8 cellular contexts compared by ENCODE assay signal in genomic region chr2:42809876-42810125, GRCh38. TPM values are rescaled to one million over a fixed set of nuclear protein-coding genes. Genes with fewer than 3 reads are reported as not detected.
DNase-seq lines count a peak whose midpoint lies in the region; ATAC-seq and TF ChIP-seq lines count a peak whose summit lies in the region.

No MANE protein-coding gene starts in this region.

- H3K4me1 ChIP-seq in fibroblast of lung (ENCODE audit: control insufficient read depth, extremely low read depth, insufficient read depth, low read length) = peaks cover 4% of the 10 kb centered on the region

- DNase-seq in Calu3 = peak; percentile 89
- DNase-seq in WTC11 (ENCODE audit: low spot score) = peak; percentile 83
- peak in 1 of 2 donors; percentile 79 for DNase-seq in fibroblast of lung (ENCODE audit: low read depth in 2 of 2)
- peak; percentile 87 for DNase-seq in natural killer cell
- DNase-seq in NCI-H1048 (lab: John Stamatoyannopoulos, UW) = no peak

- intact Hi-C loops in Calu3 (cut with micrococcal nuclease; ENCODE audit: unreplicated experiment) = no loop called here
- intact Hi-C loops in natural killer cell (cut with micrococcal nuclease) = loop anchor here (1.0 to 5.0 kb wide), 4 partner anchors 328 to 1358 kb away; partner anchors contain the start of genes PPM1B, THADA and ZFP36L2

- peak overlapping the region; percentile 93 for H3K27ac ChIP-seq in fibroblast of lung (ENCODE audit: insufficient read depth, low read length)

- H3K9ac ChIP-seq in fibroblast of lung (ENCODE audit: insufficient read depth, low read length) = peak overlapping the region; percentile 97

- H3K27me3 ChIP-seq in fibroblast of lung (ENCODE audit: control insufficient read depth, insufficient read depth, low read length) = no peaks in the 10 kb centered on the region

- H3K4me2 ChIP-seq in fibroblast of lung (ENCODE audit: extremely low read depth, insufficient read depth, low read length) = peak overlapping the region; percentile 36

- peak overlapping the region; percentile 70 for H3K4me3 Mint-ChIP-seq in Calu3 (ENCODE audit: low read depth, unreplicated experiment)
- H3K4me3 Mint-ChIP-seq in WTC11 = peak overlapping the region; percentile 65
- H3K4me3 Mint-ChIP-seq in natural killer cell = peak overlapping the region; percentile 57

- H3K79me2 ChIP-seq in fibroblast of lung (ENCODE audit: control insufficient read depth, insufficient read depth, low read length) = no peaks in the 10 kb centered on the region

- H3K36me3 ChIP-seq in fibroblast of lung (ENCODE audit: control insufficient read depth, insufficient read depth, low read length) = no peaks in the 10 kb centered on the region

- no peak for TF ChIP-seq RAD21 in Ishikawa (IDR thresholded peaks at IDR 0.05; ENCODE audit: low read depth)

- H3K9me3 Mint-ChIP-seq in Calu3 (ENCODE audit: low read depth, unreplicated experiment) = no peaks in the 10 kb centered on the region
- peaks cover 16% of the 10 kb centered on the region for H3K9me3 Mint-ChIP-seq in WTC11
- H3K9me3 Mint-ChIP-seq in natural killer cell = peaks cover 3 to 4% of the 10 kb centered on the region in 2 donors

- H4K20me1 ChIP-seq in fibroblast of lung (ENCODE audit: control insufficient read depth, extremely low read depth, insufficient read depth, low read length) = no peaks in the 10 kb centered on the region

- CTCF ChIA-PET in Calu3 (lab: Charles Lee) (interaction anchor here (1.3 kb wide), 1 partner anchor 13 kb away, joined by 6 read pairs; no protein-coding TSS in a partner anchor), WTC11 (lab: Charles Lee) (interaction anchor here (0.6 to 5.4 kb wide), 12 partner anchors 9 to 536 kb away, joined by 3 to 70 read pairs (median 3); partner anchors contain the start of gene HAAO)

- TF ChIP-seq CTCF in Calu3 (IDR thresholded peaks at IDR 0.05; ENCODE audit: unreplicated experiment) = peak; percentile 43
- TF ChIP-seq CTCF in WTC11 (IDR thresholded peaks at IDR 0.05) = no peak
- no peak for TF ChIP-seq CTCF in fibroblast of lung (conservative IDR thresholded peaks at IDR 0.05 in 1 of 2, IDR thresholded peaks at IDR 0.05 in 1 of 2; ENCODE audit: low read depth in 1 of 2, low read length in 2 of 2)
- peak; percentile 38 for TF ChIP-seq CTCF in natural killer cell (IDR thresholded peaks at IDR 0.05)

- BruUV-seq in Calu3 (replicated peaks; lab: Mats Ljungman, UMichigan) = no TSS peak

- no peak for TF ChIP-seq EP300 in Ishikawa (IDR thresholded peaks at IDR 0.05; ENCODE audit: borderline replicate concordance)

- H3K9me3 ChIP-seq in fibroblast of lung (ENCODE audit: control insufficient read depth, insufficient read depth, low read depth, low read length) = no peaks in the 10 kb centered on the region

- H3K36me3 Mint-ChIP-seq in Calu3 (ENCODE audit: insufficient read depth, unreplicated experiment) = peaks cover 31% of the 10 kb centered on the region
- H3K36me3 Mint-ChIP-seq in WTC11 = peaks cover 13% of the 10 kb centered on the region
- H3K36me3 Mint-ChIP-seq in natural killer cell = no peaks in the 10 kb centered on the region

- H2AFZ ChIP-seq in fibroblast of lung (ENCODE audit: low read length) = no peak overlapping the region

- no peaks in the 10 kb centered on the region for H3K27me3 Mint-ChIP-seq in Calu3 (ENCODE audit: unreplicated experiment)
- peaks cover 8% of the 10 kb centered on the region for H3K27me3 Mint-ChIP-seq in WTC11 (ENCODE audit: low read depth)
- peaks cover 5 to 7% of the 10 kb centered on the region in 2 donors for H3K27me3 Mint-ChIP-seq in natural killer cell (ENCODE audit: low read depth in 2 of 2)

- H3K27ac Mint-ChIP-seq in Calu3 (ENCODE audit: unreplicated experiment) (peak overlapping the region; percentile 71), WTC11 (no peak overlapping the region), natural killer cell (peak overlapping the region; percentile 98 to 99)

- ATAC-seq in GM19351 (IDR thresholded peaks at IDR 0.05; ENCODE audit: unreplicated experiment) (peak; percentile 47), WTC11 (peak; percentile 61), natural killer cell (peak; percentile 48 to 65 (median 53)), GM21528 (IDR thresholded peaks at IDR 0.05; ENCODE audit: low FRiP score, unreplicated experiment) (no peak)

- POLR2A ChIA-PET in WTC11 (lab: Charles Lee) = interaction anchor here (1.3 to 2.5 kb wide), 3 partner anchors 9 to 18 kb away, joined by 3 to 15 read pairs (median 4); no protein-coding TSS in a partner anchor

- H3K4me1 Mint-ChIP-seq in Calu3 (ENCODE audit: low read depth, unreplicated experiment) = no peaks in the 10 kb centered on the region
- peaks cover 13% of the 10 kb centered on the region for H3K4me1 Mint-ChIP-seq in WTC11
- H3K4me1 Mint-ChIP-seq in natural killer cell = peaks cover 28 to 30% of the 10 kb centered on the region in 2 donors

- H3K4me3 ChIP-seq in fibroblast of lung (replicated peaks in 1 of 4; ENCODE audit: control extremely low read depth in 1 of 4, insufficient read depth in 1 of 4, low read depth in 3 of 4, low read length in 4 of 4) = peak overlapping the region; percentile 33 to 68 (median 52)

TF ChIP-seq in Ishikawa, 13 proteins besides CTCF, POLR2A, EP300 and RAD21:
- TF ChIP-seq NFIC (IDR thresholded peaks at IDR 0.05) (no peak), EGR1 (IDR thresholded peaks at IDR 0.05) (no peak), TAF1 (IDR thresholded peaks at IDR 0.05; ENCODE audit: low read depth) (peak; percentile 13; the same call in 1 of the 2 replicates), CREB1 (IDR thresholded peaks at IDR 0.05; ENCODE audit: low read depth) (no peak)
- TF ChIP-seq, protein P1, sequence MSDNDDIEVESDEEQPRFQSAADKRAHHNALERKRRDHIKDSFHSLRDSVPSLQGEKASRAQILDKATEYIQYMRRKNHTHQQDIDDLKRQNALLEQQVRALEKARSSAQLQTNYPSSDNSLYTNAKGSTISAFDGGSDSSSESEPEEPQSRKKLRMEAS (IDR thresholded peaks at IDR 0.05) = no peak

TF ChIP-seq in WTC11, 78 proteins besides CTCF, POLR2A, EP300 and RAD21:
- TF ChIP-seq ZNF423 (CRISPR knock-in tag; IDR thresholded peaks at IDR 0.05) = peak; percentile 99
- TF ChIP-seq CREM (CRISPR knock-in tag; IDR thresholded peaks at IDR 0.05) = no peak

RNA-seq across cellular contexts. Expression of gene HAAO, which starts 17.4 kb away (rescaled TPM):
- total RNA-seq in Calu3 (2022) (1.5 and 2.2 TPM in 2 replicates), WTC11 (2021) (8.0 to 9.8 TPM (median 8.4 TPM) in 3 replicates), fibroblast of lung (2.8 and 4.1 TPM in 2 replicates), natural killer cell (1 to 10 TPM in 1 of 3 donors, under 1 TPM in 2; 0.35 to 1.3 (median 0.68) TPM)
- 0.58 and 0.88 TPM in 2 replicates for polyA plus RNA-seq in fibroblast of lung
- 1.0 and 1.2 TPM in 2 replicates for polyA plus RNA-seq in fibroblast of lung (2012)
- 2.9 TPM in 1 of 2 replicates, not detected in the other for polyA minus RNA-seq in fibroblast of lung (ENCODE audit: low replicate concordance)

RNA-seq across cellular contexts. Expression of gene OXER1, which starts 45.9 kb away (rescaled TPM):
- total RNA-seq in Calu3 (2022) (0.27 and 0.59 TPM in 2 replicates), WTC11 (2021) (2.6 to 2.7 TPM (median 2.7 TPM) in 3 replicates), fibroblast of lung (0.17 and 0.26 TPM in 2 replicates), natural killer cell (1 to 10 TPM in 1 of 3 donors, under 1 TPM in 2; 0.19 to 2.7 (median 0.41) TPM)
- polyA plus RNA-seq in fibroblast of lung = 0.03 TPM in 1 of 2 replicates, not detected in the other
- polyA plus RNA-seq in fibroblast of lung (2012) = not detected in 2 replicates
- polyA minus RNA-seq in fibroblast of lung (ENCODE audit: low replicate concordance) = not detected in 2 replicates

Comparison
In these comparisons a context has a peak if more than half of its experiments do, and no peak if none do; other contexts are left out.
1. CTCF ChIP-seq: peak in Calu3 (single experiment) and natural killer cell (single experiment); none in WTC11 (single experiment) and fibroblast of lung (0 of 2).
2. Peak in every context shown above with its lines, with median percentiles within 50 percentile points of each other: H3K4me3 Mint-ChIP-seq.